Comparison of ENCODE assay signal across 12 cellular contexts in the genomic region with DNA sequence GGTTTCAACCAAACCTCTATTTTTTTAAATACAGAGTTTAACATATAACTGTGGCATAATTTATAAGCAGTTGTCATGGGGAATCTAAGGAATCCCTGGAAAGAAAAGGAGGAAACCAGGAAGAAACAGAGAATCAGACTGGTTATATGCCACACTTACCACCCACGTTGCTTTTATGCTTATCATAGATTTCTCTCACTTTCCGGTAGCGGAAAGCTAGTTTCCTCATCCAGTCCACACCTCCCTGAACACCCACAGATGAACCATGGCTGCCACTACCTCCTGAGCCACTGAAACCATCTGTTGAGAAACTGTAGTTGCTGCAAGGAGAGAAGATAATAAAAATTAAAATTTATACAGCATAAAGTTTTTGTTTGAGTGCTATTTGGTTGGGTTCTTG. TPM values are rescaled to one million over a fixed set of nuclear protein-coding genes. Genes with fewer than 3 reads are reported as not detected.
DNase-seq lines count a peak whose midpoint lies in the region; ATAC-seq and TF ChIP-seq lines count a peak whose summit lies in the region.
"Had no signal": no experiment of that assay in that cellular context is flagged by ENCODE, and none has a peak within 500 bp of the region (broad histone marks: within the 10 kb centered on the region; RNA-seq: fewer than 3 reads in every experiment).

No MANE protein-coding gene starts in this region.

- ATAC-seq in Right ventricle myocardium inferior (no peak), right cardiac atrium (peak; percentile 48 to 77)
- ATAC-seq: stimulated activated memory B cell treated with anti-CD40 and anti-IgM and Interleukin-4, amounts not matched to agents 10 μg/mL and 1 μg/mL and 100 μg/mL, for 72 hours had no signal

- H3K27me3 ChIP-seq in cardiac muscle cell: no peaks in the 10 kb centered on the region
- H3K27me3 ChIP-seq in right cardiac atrium (ENCODE audit: control insufficient read depth, insufficient read depth): no peaks in the 10 kb centered on the region
- no peaks in the 10 kb centered on the region for H3K27me3 ChIP-seq in endodermal cell (ENCODE audit: control insufficient read depth, insufficient read depth, low read length, poor library complexity, severe bottlenecking)
- H3K27me3 ChIP-seq: MG63, vagina had no signal

- TF ChIP-seq CTCF in cardiac muscle cell (IDR thresholded peaks at IDR 0.05; ENCODE audit: low read depth, low read length) (no peak), endodermal cell (conservative IDR thresholded peaks at IDR 0.05) (no peak)

- 12% methylated on average over 3 of the region's 3 CpGs for WGBS in right cardiac atrium
- 94% methylated on average over 3 of the region's 3 CpGs; no CpG with 5 or more reads in 1 of the 2 experiments for WGBS in endodermal cell (ENCODE audit: insufficient coverage in 1 of 2, insufficient read length in 1 of 2), 2 experiments

- no peak overlapping the region for H3K4me3 Mint-ChIP-seq in activated T-helper 2 cell treated with anti-CD3 and anti-CD28 coated beads, Interferon-gamma antibody, Interleukin-2, Interleukin-4, amounts not matched to agents 10 μg/mL and 5 μg/mL and 100 μg/mL, durations not matched to agents 14 hours and 24 hours and 36 hours (ENCODE audit: low read depth)
- H3K4me3 Mint-ChIP-seq in endodermal cell: no peak overlapping the region
- H3K4me3 Mint-ChIP-seq: stimulated activated memory B cell treated with anti-CD40 and anti-IgM and Interleukin-4, amounts not matched to agents 10 μg/mL and 1 μg/mL and 100 μg/mL, for 72 hours had no signal

- H3K27ac Mint-ChIP-seq in activated T-helper 2 cell treated with anti-CD3 and anti-CD28 coated beads, Interferon-gamma antibody, Interleukin-2, Interleukin-4, amounts not matched to agents 10 μg/mL and 5 μg/mL and 100 μg/mL, durations not matched to agents 14 hours and 24 hours and 36 hours: peak overlapping the region; percentile 44
- H3K27ac Mint-ChIP-seq in endodermal cell: no peak overlapping the region
- H3K27ac Mint-ChIP-seq: stimulated activated memory B cell treated with anti-CD40 and anti-IgM and Interleukin-4, amounts not matched to agents 10 μg/mL and 1 μg/mL and 100 μg/mL, for 72 hours had no signal

- DNase-seq in cardiac muscle cell (ENCODE audit: low read depth in 1 of 2, low spot score in 1 of 2) (peak in 1 of 2 donors; percentile 79), Right ventricle myocardium inferior (ENCODE audit: missing footprints) (no peak), right cardiac atrium (no peak), superior temporal gyrus (ENCODE audit: extremely low spot score) (peak; percentile 53), GM03348 (ENCODE audit: low spot score) (no peak), nucleus accumbens (lab: John Stamatoyannopoulos, UW) (no peak), endodermal cell (no peak)
- no peak for DNase-seq in activated T-helper 2 cell treated with anti-CD3 and anti-CD28 coated beads, Interferon-gamma antibody, Interleukin-2, Interleukin-4, amounts not matched to agents 10 μg/mL and 5 μg/mL and 100 μg/mL, durations not matched to agents 14 hours and 24 hours and 36 hours (ENCODE audit: low spot score)
- DNase-seq: MG63, SW 1271 had no signal

- intact Hi-C loops in Right ventricle myocardium inferior (cut with DNase I): no loop called here
- intact Hi-C loops in activated T-helper 2 cell treated with anti-CD3 and anti-CD28 coated beads, Interferon-gamma antibody, Interleukin-2, Interleukin-4, amounts not matched to agents 10 μg/mL and 5 μg/mL and 100 μg/mL, durations not matched to agents 14 hours and 24 hours and 36 hours (cut with micrococcal nuclease): no loop called here
- intact Hi-C loops in right cardiac atrium (cut with DNase I): no loop called here

- peak overlapping the region; percentile 88 for H3K27ac ChIP-seq in cardiac muscle cell
- H3K27ac ChIP-seq in right cardiac atrium (ENCODE audit: low read length): peak overlapping the region; percentile 52
- no peak overlapping the region for H3K27ac ChIP-seq in endodermal cell (ENCODE audit: low read depth, low read length)
- H3K27ac ChIP-seq: vagina had no signal

- H3K36me3 ChIP-seq in cardiac muscle cell (peaks cover 49% of the 10 kb centered on the region), endodermal cell (ENCODE audit: control insufficient read depth, insufficient read depth, low read length) (peaks cover 78% of the 10 kb centered on the region)

- H3K9ac ChIP-seq in endodermal cell (ENCODE audit: extremely low read depth, low read length, poor library complexity, severe bottlenecking): no peak overlapping the region

- peaks cover 17% of the 10 kb centered on the region for H3K4me1 Mint-ChIP-seq in activated T-helper 2 cell treated with anti-CD3 and anti-CD28 coated beads, Interferon-gamma antibody, Interleukin-2, Interleukin-4, amounts not matched to agents 10 μg/mL and 5 μg/mL and 100 μg/mL, durations not matched to agents 14 hours and 24 hours and 36 hours (ENCODE audit: low read depth)
- H3K4me1 Mint-ChIP-seq in endodermal cell: no peaks in the 10 kb centered on the region
- H3K4me1 Mint-ChIP-seq: stimulated activated memory B cell treated with anti-CD40 and anti-IgM and Interleukin-4, amounts not matched to agents 10 μg/mL and 1 μg/mL and 100 μg/mL, for 72 hours had no signal

- H3K4me3 ChIP-seq in cardiac muscle cell (no peak overlapping the region), right cardiac atrium (ENCODE audit: low read length) (no peak overlapping the region), endodermal cell (ENCODE audit: low read length) (no peak overlapping the region)
- H3K4me3 ChIP-seq: MG63, vagina had no signal

- no peaks in the 10 kb centered on the region for H3K27me3 Mint-ChIP-seq in activated T-helper 2 cell treated with anti-CD3 and anti-CD28 coated beads, Interferon-gamma antibody, Interleukin-2, Interleukin-4, amounts not matched to agents 10 μg/mL and 5 μg/mL and 100 μg/mL, durations not matched to agents 14 hours and 24 hours and 36 hours (ENCODE audit: low read depth)
- no peaks in the 10 kb centered on the region for H3K27me3 Mint-ChIP-seq in endodermal cell (ENCODE audit: insufficient read depth)
- H3K27me3 Mint-ChIP-seq: stimulated activated memory B cell treated with anti-CD40 and anti-IgM and Interleukin-4, amounts not matched to agents 10 μg/mL and 1 μg/mL and 100 μg/mL, for 72 hours had no signal

- H3K4me1 ChIP-seq in cardiac muscle cell (ENCODE audit: low read depth) (peaks cover 39% of the 10 kb centered on the region), right cardiac atrium (ENCODE audit: control insufficient read depth, insufficient read depth, low read length) (no peaks in the 10 kb centered on the region), endodermal cell (ENCODE audit: control insufficient read depth, insufficient read depth, low read length) (no peaks in the 10 kb centered on the region)
- H3K4me1 ChIP-seq: vagina had no signal

- H3K9me3 ChIP-seq in cardiac muscle cell (ENCODE audit: low read depth) (no peaks in the 10 kb centered on the region), right cardiac atrium (ENCODE audit: control insufficient read depth, low read length) (no peaks in the 10 kb centered on the region), endodermal cell (ENCODE audit: control insufficient read depth, low read length) (no peaks in the 10 kb centered on the region)
- H3K9me3 ChIP-seq: MG63, vagina had no signal

- no peaks in the 10 kb centered on the region for H3K9me3 Mint-ChIP-seq in activated T-helper 2 cell treated with anti-CD3 and anti-CD28 coated beads, Interferon-gamma antibody, Interleukin-2, Interleukin-4, amounts not matched to agents 10 μg/mL and 5 μg/mL and 100 μg/mL, durations not matched to agents 14 hours and 24 hours and 36 hours
- H3K9me3 Mint-ChIP-seq in endodermal cell: no peaks in the 10 kb centered on the region
- H3K9me3 Mint-ChIP-seq: stimulated activated memory B cell treated with anti-CD40 and anti-IgM and Interleukin-4, amounts not matched to agents 10 μg/mL and 1 μg/mL and 100 μg/mL, for 72 hours had no signal

- H3K36me3 Mint-ChIP-seq in activated T-helper 2 cell treated with anti-CD3 and anti-CD28 coated beads, Interferon-gamma antibody, Interleukin-2, Interleukin-4, amounts not matched to agents 10 μg/mL and 5 μg/mL and 100 μg/mL, durations not matched to agents 14 hours and 24 hours and 36 hours (ENCODE audit: low read depth): peaks cover 69% of the 10 kb centered on the region
- peaks cover 71% of the 10 kb centered on the region for H3K36me3 Mint-ChIP-seq in endodermal cell (ENCODE audit: low read depth)

RNA-seq across cellular contexts. Expression of a gene that starts 33.5 kb away (rescaled TPM):
- total RNA-seq in cardiac muscle cell: 15.6 and 17.5 TPM in 2 replicates
- polyA plus RNA-seq in cardiac muscle cell: 13.7 and 27.4 TPM in 2 replicates
- total RNA-seq in Right ventricle myocardium inferior: 6.2 TPM
- total RNA-seq in activated T-helper 2 cell treated with anti-CD3 and anti-CD28 coated beads, Interferon-gamma antibody, Interleukin-2, Interleukin-4, amounts not matched to agents 10 μg/mL and 5 μg/mL and 100 μg/mL, durations not matched to agents 14 hours and 24 hours and 36 hours: 6.3 and 6.5 TPM in 2 replicates
- total RNA-seq in right cardiac atrium: 1 to 10 TPM; 5.3 to 6.9 (median 6.1) TPM
- polyA plus RNA-seq in right cardiac atrium: 5.5 TPM
- total RNA-seq in endodermal cell: 10 to 100 TPM; 17.5 to 17.7 TPM
- polyA plus RNA-seq in endodermal cell (2013, experiment 1 of 2): 11.0 TPM
- 10.3 TPM for polyA plus RNA-seq in endodermal cell (2013, experiment 2 of 2)

RNA-seq across cellular contexts. Expression of a gene that starts 58.4 kb away (rescaled TPM):
- total RNA-seq in cardiac muscle cell (6.0 and 8.9 TPM in 2 replicates), Right ventricle myocardium inferior (not detected), right cardiac atrium (1 to 10 TPM in 1 of 4 donors, under 1 TPM in 3; 0.31 to 2.1 (median 0.40) TPM), endodermal cell (10 to 100 TPM; 10.1 to 11.8 TPM)
- polyA plus RNA-seq in cardiac muscle cell (6.8 and 11.4 TPM in 2 replicates), right cardiac atrium (0.11 TPM)
- total RNA-seq in activated T-helper 2 cell treated with anti-CD3 and anti-CD28 coated beads, Interferon-gamma antibody, Interleukin-2, Interleukin-4, amounts not matched to agents 10 μg/mL and 5 μg/mL and 100 μg/mL, durations not matched to agents 14 hours and 24 hours and 36 hours: 0.37 and 0.44 TPM in 2 replicates
- 4.8 TPM for polyA plus RNA-seq in endodermal cell (2013, experiment 1 of 2)
- polyA plus RNA-seq in endodermal cell (2013, experiment 2 of 2): 2.7 TPM
